Comparison of ENCODE assay signal across 8 cellular contexts in the genomic region with DNA sequence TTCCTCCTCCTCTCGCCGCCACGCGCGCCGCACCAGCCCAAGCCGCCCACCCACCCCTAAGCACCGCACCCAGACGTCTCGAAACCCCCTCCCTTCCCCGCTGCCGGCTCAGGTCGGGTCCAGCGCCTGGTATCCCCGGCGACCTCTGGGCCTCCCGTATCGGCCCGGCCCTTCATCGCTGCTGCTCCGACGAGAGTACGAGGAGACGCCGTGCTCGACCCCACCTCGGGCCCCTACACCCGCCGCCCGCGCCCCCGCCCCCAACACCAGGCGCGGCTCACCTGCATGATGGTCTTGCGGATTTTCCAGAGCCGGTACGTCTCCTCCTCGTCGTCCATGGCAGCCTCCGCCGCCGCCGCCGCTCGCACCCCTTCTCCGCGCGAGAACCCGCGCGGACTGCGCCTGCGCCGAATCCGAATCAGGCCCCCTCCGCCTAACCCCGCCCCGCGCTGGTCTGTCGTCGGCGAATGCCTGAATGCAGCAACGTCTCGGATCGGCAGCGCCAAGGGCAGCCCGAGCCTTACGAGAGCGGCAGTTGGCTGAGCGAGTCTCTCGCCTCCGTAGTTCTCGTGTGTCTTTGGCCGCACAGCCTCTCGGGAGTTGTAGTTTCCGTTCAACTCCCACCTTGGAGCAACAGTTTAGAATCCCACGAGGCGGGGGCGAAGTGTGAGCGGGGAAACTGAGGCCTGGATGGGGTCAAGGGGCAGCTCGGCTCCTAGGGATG.
DNase-seq lines count a peak whose midpoint lies in the region; ATAC-seq and TF ChIP-seq lines count a peak whose summit lies in the region.

A gene (minus strand): TSS at position 398 of the 724 bp plus-strand sequence. CDS start 60 bp downstream, at position 338.

- peak within 1 kb of the TSS; percentile 92 for H3K4me3 ChIP-seq in AG04449 (ENCODE audit: low read depth, low read length)

- ATAC-seq in GM18873 (IDR thresholded peaks at IDR 0.05; ENCODE audit: low FRiP score, unreplicated experiment) (peak; percentile 75), HG03159 (IDR thresholded peaks at IDR 0.05; ENCODE audit: unreplicated experiment) (peak; percentile 75)

- DNase-seq in AG04449 (ENCODE audit: low read depth, low spot score): peak; percentile 76
- peak; percentile 95 for DNase-seq in NCI-H226
- peak; percentile 97 to 98 (median 97) for DNase-seq in activated CD4-positive, CD25-positive, alpha-beta regulatory T cell (lab: John Stamatoyannopoulos, UW)
- DNase-seq in central memory CD4-positive, alpha-beta T cell: peak; percentile 98
- DNase-seq in iris pigment epithelial cell (ENCODE audit: low read depth): peak; percentile 97
- peak; percentile 94 to 95 for DNase-seq in stimulated activated CD4-positive, alpha-beta T cell treated with anti-CD3 and anti-CD28 coated beads, Interleukin-12 subunit alpha, Interleukin-12 subunit beta, amount 100 ng/mL, for 24 hours (ENCODE audit: low read depth in 2 of 2)

- POLR2A ChIA-PET in AG04449 (lab: Yijun Ruan, JAX): interaction anchor here (0.8 kb wide), 1 partner anchor 15 kb away, joined by 5 read pairs; no protein-coding TSS in a partner anchor

- CTCF ChIA-PET in AG04449 (lab: Yijun Ruan, JAX): interaction anchor here (1.0 to 1.3 kb wide), 2 partner anchors 10 to 27 kb away, joined by 3 to 4 read pairs; no protein-coding TSS in a partner anchor

- no peak for TF ChIP-seq CTCF in AG04449 (IDR thresholded peaks at IDR 0.05; ENCODE audit: insufficient read depth, low read length, missing control alignments)

Comparison
In these comparisons a context has a peak if more than half of its experiments do, and no peak if none do; other contexts are left out.
1. Peak in every context shown above with its lines: DNase-seq, ATAC-seq and H3K4me3 ChIP-seq.